Comparison of ENCODE assay signal across 36 cellular contexts in genomic region chr9:96540106-96540505, GRCh38.
"Had no signal": no experiment of that assay in that cellular context is flagged by ENCODE, and none has a peak within 500 bp of the region (broad histone marks: within the 10 kb centered on the region; RNA-seq: fewer than 3 reads in every experiment).

No MANE protein-coding gene starts in this region.

- H3K36me3 ChIP-seq: MG63 had no signal

- H3K4me3 ChIP-seq: MG63 had no signal

- DNase-seq: Karpas-422, Kasumi-1, MG63, MM.1S, MV-4-11, NCI-H1048, NCI-H1092, NCI-H1092 treated with DMSO at 0.1 percent for 48 hours, NCI-H1105, NCI-H1105 treated with DMSO at 0.1 percent for 48 hours, NCI-H1417, NCI-H1417 treated with DMSO at 0.1 percent for 48 hours, NCI-H1436, NCI-H1436 treated with DMSO at 0.1 percent for 48 hours, NCI-H146, NCI-H1694, NCI-H1694 treated with DMSO at 0.1 percent for 48 hours, NCI-H187, NCI-H187 treated with DMSO at 0.1 percent for 48 hours, NCI-H1930, NCI-H2029, NCI-H2029 treated with DMSO at 0.1 percent for 48 hours, NCI-H2081, NCI-H2081 treated with DMSO at 0.1 percent for 48 hours, NCI-H2107, NCI-H2171, NCI-H2171 treated with DMSO at 0.1 percent for 48 hours, NCI-H2227 treated with DMSO at 0.1 percent for 48 hours, NCI-H226, NCI-H345, NCI-H446, NCI-H446 treated with DMSO at 0.1 percent for 48 hours, NCI-H510A, NCI-H510A treated with DMSO at 0.1 percent for 48 hours, NCI-H524, NCI-H524 treated with DMSO at 0.1 percent for 48 hours had no signal

- H3K9me3 ChIP-seq: MG63 had no signal

- H3K27me3 ChIP-seq: MG63 had no signal
